Comparison of ENCODE assay signal across 20 cellular contexts in the genomic region with DNA sequence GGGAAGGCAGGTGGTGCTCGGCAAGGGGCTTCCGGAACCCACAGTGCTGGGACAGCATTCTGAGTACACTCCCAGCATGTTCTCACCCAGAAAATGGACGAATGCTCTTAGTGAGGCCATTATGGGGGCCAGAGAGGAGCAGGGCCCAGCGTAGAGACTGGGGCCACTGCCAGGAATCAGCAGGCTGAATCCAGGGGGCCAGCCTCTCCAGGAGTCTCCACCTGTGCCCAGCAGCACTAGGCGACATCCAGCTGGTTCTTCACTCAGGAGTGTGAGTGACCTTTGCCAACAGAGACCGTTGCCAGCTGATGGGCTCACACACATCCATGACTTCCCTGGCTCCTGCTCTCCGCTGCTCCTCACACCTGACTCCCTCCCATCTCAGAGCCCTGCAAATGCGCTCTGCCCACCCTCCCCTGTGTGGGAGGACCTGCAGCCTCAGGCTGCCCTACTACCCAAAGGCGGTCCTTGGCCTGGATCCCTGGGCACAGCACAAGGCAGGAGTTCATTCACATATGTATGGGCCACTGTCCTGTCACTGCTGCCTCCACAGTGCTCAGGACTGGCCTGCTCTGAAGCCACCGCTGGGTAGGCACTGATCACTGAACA. TPM values are rescaled to one million over a fixed set of nuclear protein-coding genes. Genes with fewer than 3 reads are reported as not detected.
DNase-seq lines count a peak whose midpoint lies in the region; ATAC-seq and TF ChIP-seq lines count a peak whose summit lies in the region.
"Had no signal": no experiment of that assay in that cellular context is flagged by ENCODE, and none has a peak within 500 bp of the region (broad histone marks: within the 10 kb centered on the region; RNA-seq: fewer than 3 reads in every experiment).

No MANE protein-coding gene starts in this region.

- no TSS peak for BruUV-seq in MCF 10A (replicated peaks; lab: Mats Ljungman, UMichigan)

- H3K23ac ChIP-seq in mesenchymal stem cell (ENCODE audit: low read length in 2 of 2): peak overlapping the region in 1 of 2 experiments; percentile 23

- H3K79me1 ChIP-seq in mesenchymal stem cell (replicated peaks; ENCODE audit: low read length, poor library complexity, severe bottlenecking): peaks cover 35% of the 10 kb centered on the region

- peak overlapping the region; percentile 29 to 75 for H2BK12ac ChIP-seq in mesenchymal stem cell (ENCODE audit: low read length in 2 of 2)

- no peak for TF ChIP-seq POLR2A in breast epithelium (IDR thresholded peaks at IDR 0.05)
- TF ChIP-seq POLR2A in tibial nerve (IDR thresholded peaks at IDR 0.05): no peak

- no peak overlapping the region for H2AFZ ChIP-seq in mesenchymal stem cell (ENCODE audit: low read depth, low read length)

- H4K91ac ChIP-seq in mesenchymal stem cell (ENCODE audit: low read length): peak overlapping the region; percentile 5

- no peak for TF ChIP-seq CTCF in breast epithelium (IDR thresholded peaks at IDR 0.05)
- TF ChIP-seq CTCF in MCF 10A (IDR thresholded peaks at IDR 0.05; ENCODE audit: unreplicated experiment): no peak
- TF ChIP-seq CTCF in tibial nerve (IDR thresholded peaks at IDR 0.05): no peak

- H3K36me3 ChIP-seq in breast epithelium: no peaks in the 10 kb centered on the region
- H3K36me3 ChIP-seq in mesenchymal stem cell (ENCODE audit: control insufficient read depth in 1 of 2, insufficient read depth in 2 of 2, low read depth in 1 of 2, low read length in 2 of 2): peaks cover 33 to 75% of the 10 kb centered on the region in 2 experiments
- H3K36me3 ChIP-seq in tibial nerve: peaks cover 0 to 27% (median 0%) of the 10 kb centered on the region in 3 donors
- H3K36me3 ChIP-seq: ovary had no signal

- peak overlapping the region; percentile 6 for H2BK15ac ChIP-seq in mesenchymal stem cell (ENCODE audit: low read depth, poor library complexity, severe bottlenecking)

- H3K4me3 ChIP-seq in breast epithelium (no peak overlapping the region), mesenchymal stem cell (ENCODE audit: insufficient read depth in 1 of 2, low read depth in 1 of 2, low read length in 2 of 2) (peak overlapping the region in 1 of 2 experiments; percentile 23), tibial nerve (peak overlapping the region in 1 of 4 donors; percentile 22)
- H3K4me3 ChIP-seq: cardiac muscle cell, ovary had no signal

- TF ChIP-seq EP300 in tibial nerve (IDR thresholded peaks at IDR 0.05): peak in 1 of 2 donors; percentile 49

- no peak overlapping the region for H3K4me2 ChIP-seq in mesenchymal stem cell (ENCODE audit: low read length, poor library complexity, severe bottlenecking)
- H3K4me2 ChIP-seq: KMS-11 had no signal

- no peaks in the 10 kb centered on the region for H3K4me1 Mint-ChIP-seq in MCF 10A (ENCODE audit: insufficient read depth, unreplicated experiment)
- peaks cover 2% of the 10 kb centered on the region for H3K4me1 Mint-ChIP-seq in activated CD4-positive, alpha-beta T cell treated with anti-CD3 and anti-CD28 coated beads, Interleukin-2, amount 10 ng/mL, durations not matched to agents 7 days and 5 days

- H2BK5ac ChIP-seq in mesenchymal stem cell (ENCODE audit: low read depth, low read length, poor library complexity, severe bottlenecking): no peak overlapping the region

- peak overlapping the region; percentile 20 for H2AK5ac ChIP-seq in mesenchymal stem cell (ENCODE audit: low read length, severe bottlenecking)

- peak overlapping the region; percentile 4 for H4K8ac ChIP-seq in mesenchymal stem cell (ENCODE audit: low read length)

- no peak overlapping the region for H3K4me3 Mint-ChIP-seq in MCF 10A (ENCODE audit: unreplicated experiment)
- H3K4me3 Mint-ChIP-seq in activated CD4-positive, alpha-beta T cell treated with anti-CD3 and anti-CD28 coated beads, Interleukin-2, amount 10 ng/mL, durations not matched to agents 7 days and 5 days: no peak overlapping the region
- H3K4me3 Mint-ChIP-seq: activated naive CD8-positive, alpha-beta T cell treated with anti-CD3 and anti-CD28 coated beads for 36 hours; CD14-positive monocyte; stimulated activated naive CD8-positive, alpha-beta T cell treated with anti-CD3 and anti-CD28 coated beads, Interleukin-15, amount 100 ng/mL, for 72 hours had no signal

- H3K18ac ChIP-seq in mesenchymal stem cell (ENCODE audit: low read depth in 1 of 2, low read length in 2 of 2): peak overlapping the region in 1 of 2 experiments; percentile 88

- H3K4me1 ChIP-seq in breast epithelium: peaks cover 28 to 38% of the 10 kb centered on the region in 2 donors
- peaks cover 65% of the 10 kb centered on the region for H3K4me1 ChIP-seq in mesenchymal stem cell (ENCODE audit: control insufficient read depth, insufficient read depth, low read depth, low read length)
- H3K4me1 ChIP-seq in tibial nerve: peaks cover 0 to 75% (median 55%) of the 10 kb centered on the region in 4 donors

- H3K27me3 ChIP-seq in breast epithelium (no peaks in the 10 kb centered on the region), mesenchymal stem cell (ENCODE audit: control insufficient read depth in 1 of 2, insufficient read depth in 1 of 2, low read length in 2 of 2) (no peaks in the 10 kb centered on the region), tibial nerve (no peaks in the 10 kb centered on the region)
- H3K27me3 ChIP-seq: cardiac muscle cell, ovary had no signal

- no peak overlapping the region for H2BK120ac ChIP-seq in mesenchymal stem cell (ENCODE audit: low read depth, low read length)

- no peaks in the 10 kb centered on the region for H3K9me3 ChIP-seq in breast epithelium
- H3K9me3 ChIP-seq in mesenchymal stem cell (ENCODE audit: control insufficient read depth, low read length): no peaks in the 10 kb centered on the region
- no peaks in the 10 kb centered on the region for H3K9me3 ChIP-seq in tibial nerve
- H3K9me3 ChIP-seq: ovary had no signal

- WGBS in mesenchymal stem cell: 93% methylated on average over 10 of the region's 10 CpGs
- WGBS in tibial nerve, 2 donors: 41 to 60% methylated on average over 8 to 10 of the region's 10 CpGs

- no peak for DNase-seq in breast epithelium (ENCODE audit: low spot score in 2 of 2)
- no peak for DNase-seq in MCF 10A (ENCODE audit: unreplicated experiment)
- peak; percentile 84 for DNase-seq in cerebellar cortex (ENCODE audit: low spot score)
- DNase-seq in mesenchymal stem cell: no peak
- no peak for DNase-seq in tibial nerve (ENCODE audit: low spot score in 2 of 2)
- DNase-seq in RKO (ENCODE audit: low spot score): no peak
- no peak for DNase-seq in activated CD4-positive, alpha-beta T cell treated with anti-CD3 and anti-CD28 coated beads, Interleukin-2, amount 10 ng/mL, durations not matched to agents 7 days and 5 days
- DNase-seq: activated CD4-positive, alpha-beta T cell treated with anti-CD3 and anti-CD28 coated beads for 1 hour; activated naive CD8-positive, alpha-beta T cell treated with anti-CD3 and anti-CD28 coated beads for 36 hours; GOT3; NCI-H187; SHP77 treated with DMSO at 0.1 percent for 48 hours; stimulated activated CD4-positive, alpha-beta T cell treated with anti-CD3 and anti-CD28 coated beads, Interleukin-12 subunit alpha, Interleukin-12 subunit beta, amount 100 ng/mL, for 4 hours; stimulated activated naive CD8-positive, alpha-beta T cell treated with anti-CD3 and anti-CD28 coated beads, Interleukin-15, amount 100 ng/mL, for 72 hours had no signal

- CTCF ChIA-PET in MCF 10A (lab: Yijun Ruan, JAX): interaction anchor here (0.6 to 4.1 kb wide), 7 partner anchors 11 to 295 kb away, joined by 3 to 26 read pairs (median 4); partner anchors contain the start of gene MPG
- CTCF ChIA-PET in activated CD4-positive, alpha-beta T cell treated with anti-CD3 and anti-CD28 coated beads, Interleukin-2, amount 10 ng/mL, durations not matched to agents 7 days and 5 days (lab: Charles Lee): interaction anchor here (1.1 to 11.4 kb wide), 4 partner anchors 14 to 37 kb away, joined by 3 to 169 read pairs (median 4); partner anchors contain the start of genes POLR3K and SNRNP25

- no peaks in the 10 kb centered on the region for H3K27me3 Mint-ChIP-seq in MCF 10A (ENCODE audit: insufficient read depth, unreplicated experiment)
- peaks cover 14% of the 10 kb centered on the region for H3K27me3 Mint-ChIP-seq in activated CD4-positive, alpha-beta T cell treated with anti-CD3 and anti-CD28 coated beads, Interleukin-2, amount 10 ng/mL, durations not matched to agents 7 days and 5 days

- ATAC-seq in HG03196 (IDR thresholded peaks at IDR 0.05; ENCODE audit: unreplicated experiment): no peak
- ATAC-seq: stimulated activated naive CD8-positive, alpha-beta T cell treated with anti-CD3 and anti-CD28 coated beads, Interleukin-15, amount 100 ng/mL, for 72 hours had no signal

- peak overlapping the region; percentile 92 for H3K9ac ChIP-seq in mesenchymal stem cell (ENCODE audit: low read length)
- H3K9ac ChIP-seq: KMS-11 had no signal

- intact Hi-C loops in breast epithelium (cut with DNase I; ENCODE audit: low total_unique reads): no loop called here
- intact Hi-C loops in MCF 10A (cut with micrococcal nuclease): no loop called here

- no peaks in the 10 kb centered on the region for H3K9me3 Mint-ChIP-seq in MCF 10A (ENCODE audit: unreplicated experiment)
- H3K9me3 Mint-ChIP-seq in activated CD4-positive, alpha-beta T cell treated with anti-CD3 and anti-CD28 coated beads, Interleukin-2, amount 10 ng/mL, durations not matched to agents 7 days and 5 days: no peaks in the 10 kb centered on the region
- H3K9me3 Mint-ChIP-seq: activated naive CD8-positive, alpha-beta T cell treated with anti-CD3 and anti-CD28 coated beads for 36 hours; stimulated activated naive CD8-positive, alpha-beta T cell treated with anti-CD3 and anti-CD28 coated beads, Interleukin-15, amount 100 ng/mL, for 72 hours had no signal

- H3K36me3 Mint-ChIP-seq in MCF 10A (ENCODE audit: insufficient read depth, unreplicated experiment): no peaks in the 10 kb centered on the region
- no peaks in the 10 kb centered on the region for H3K36me3 Mint-ChIP-seq in activated CD4-positive, alpha-beta T cell treated with anti-CD3 and anti-CD28 coated beads, Interleukin-2, amount 10 ng/mL, durations not matched to agents 7 days and 5 days (ENCODE audit: low read depth)
- H3K36me3 Mint-ChIP-seq: activated naive CD8-positive, alpha-beta T cell treated with anti-CD3 and anti-CD28 coated beads for 36 hours; CD14-positive monocyte had no signal

- H3K27ac ChIP-seq in breast epithelium: peak overlapping the region; percentile 4 to 32
- no peak overlapping the region for H3K27ac ChIP-seq in mesenchymal stem cell (ENCODE audit: low read length, poor library complexity, severe bottlenecking)
- H3K27ac ChIP-seq in tibial nerve: peak overlapping the region; percentile 80 to 99 (median 94)
- H3K27ac ChIP-seq: cardiac muscle cell, KMS-11 had no signal

- POLR2A ChIA-PET in MCF 10A (lab: Yijun Ruan, JAX): interaction anchor here (2.2 kb wide), 1 partner anchor 11 kb away, joined by 8 read pairs; the partner anchor contains the start of gene MPG
- POLR2A ChIA-PET in activated CD4-positive, alpha-beta T cell treated with anti-CD3 and anti-CD28 coated beads, Interleukin-2, amount 10 ng/mL, durations not matched to agents 7 days and 5 days (lab: Charles Lee): no interaction called here

- H3K4ac ChIP-seq in mesenchymal stem cell (ENCODE audit: low read depth in 1 of 2, low read length in 2 of 2): peak overlapping the region; percentile 9 to 22

- H3K27ac Mint-ChIP-seq in MCF 10A (ENCODE audit: low read depth, unreplicated experiment): no peak overlapping the region
- no peak overlapping the region for H3K27ac Mint-ChIP-seq in activated CD4-positive, alpha-beta T cell treated with anti-CD3 and anti-CD28 coated beads, Interleukin-2, amount 10 ng/mL, durations not matched to agents 7 days and 5 days
- H3K27ac Mint-ChIP-seq: activated naive CD8-positive, alpha-beta T cell treated with anti-CD3 and anti-CD28 coated beads for 36 hours; CD14-positive monocyte; stimulated activated naive CD8-positive, alpha-beta T cell treated with anti-CD3 and anti-CD28 coated beads, Interleukin-15, amount 100 ng/mL, for 72 hours had no signal

- H3K14ac ChIP-seq in mesenchymal stem cell (ENCODE audit: low read length in 2 of 2): peak overlapping the region in 1 of 2 experiments; percentile 80

RNA-seq across cellular contexts. Expression of gene RHBDF1, which starts 5.1 kb away (rescaled TPM):
- total RNA-seq in breast epithelium (10 to 100 TPM; 29.0 to 43.3 (median 42.6) TPM), MCF 10A (2022) (26.3 and 30.0 TPM in 2 replicates), tibial nerve (100 to 1,000 TPM in 3 of 4 donors, 10 to 100 TPM in 1; 92.7 to 157 (median 137) TPM)
- polyA plus RNA-seq in mesenchymal stem cell (2013, experiment 1 of 2): 73.8 TPM
- 69.6 TPM for polyA plus RNA-seq in mesenchymal stem cell (2013, experiment 2 of 2)
- total RNA-seq in activated CD4-positive, alpha-beta T cell treated with anti-CD3 and anti-CD28 coated beads, Interleukin-2, amount 10 ng/mL, durations not matched to agents 7 days and 5 days: under 1 TPM in 1 of 2 experiments, not detected in 1; 0.10 TPM
- total RNA-seq: T-helper 2 cell treated with Interferon-gamma antibody and Interleukin-4, amounts not matched to agents 100 ng/mL and 5 ng/mL, for 36 hours had no signal
- polyA plus RNA-seq: CD14-positive monocyte had no signal

RNA-seq across cellular contexts. Expression of gene MPG, which starts 10.7 kb away (rescaled TPM):
- total RNA-seq in breast epithelium (100 to 1,000 TPM in 1 of 3 donors, 10 to 100 TPM in 2; 86.9 to 112 (median 89.1) TPM), MCF 10A (2022) (62.8 and 66.1 TPM in 2 replicates), tibial nerve (100 to 1,000 TPM in 2 of 4 donors, 10 to 100 TPM in 2; 74.3 to 190 (median 115) TPM)
- 156 TPM for polyA plus RNA-seq in mesenchymal stem cell (2013, experiment 1 of 2)
- 156 TPM for polyA plus RNA-seq in mesenchymal stem cell (2013, experiment 2 of 2)
- 10 to 100 TPM; 47.2 to 52.6 TPM for total RNA-seq in activated CD4-positive, alpha-beta T cell treated with anti-CD3 and anti-CD28 coated beads, Interleukin-2, amount 10 ng/mL, durations not matched to agents 7 days and 5 days

RNA-seq across cellular contexts. Expression of gene SNRNP25, which starts 13.7 kb away (rescaled TPM):
- total RNA-seq in breast epithelium (10 to 100 TPM; 17.4 to 23.9 (median 17.9) TPM), MCF 10A (2022) (11.9 and 21.2 TPM in 2 replicates), tibial nerve (10 to 100 TPM in 3 of 4 donors, 1 to 10 TPM in 1; 9.3 to 21.6 (median 15.7) TPM)
- polyA plus RNA-seq in mesenchymal stem cell (2013, experiment 1 of 2): 22.6 TPM
- polyA plus RNA-seq in mesenchymal stem cell (2013, experiment 2 of 2): 24.2 TPM
- 10 to 100 TPM; 41.1 to 45.6 TPM for total RNA-seq in activated CD4-positive, alpha-beta T cell treated with anti-CD3 and anti-CD28 coated beads, Interleukin-2, amount 10 ng/mL, durations not matched to agents 7 days and 5 days

RNA-seq across cellular contexts. Expression of gene POLR3K, which starts 13.9 kb away (rescaled TPM):
- total RNA-seq in breast epithelium (1 to 10 TPM; 3.8 to 6.9 (median 6.6) TPM), MCF 10A (2022) (14.8 and 19.2 TPM in 2 replicates), tibial nerve (1 to 10 TPM in 3 of 4 donors, under 1 TPM in 1; 0.66 to 8.6 (median 3.1) TPM)
- 8.4 TPM for polyA plus RNA-seq in mesenchymal stem cell (2013, experiment 1 of 2)
- 8.7 TPM for polyA plus RNA-seq in mesenchymal stem cell (2013, experiment 2 of 2)
- total RNA-seq in activated CD4-positive, alpha-beta T cell treated with anti-CD3 and anti-CD28 coated beads, Interleukin-2, amount 10 ng/mL, durations not matched to agents 7 days and 5 days: 10 to 100 TPM; 31.5 to 35.8 TPM

Comparison
In these comparisons a context has a peak if more than half of its experiments do, and no peak if none do; other contexts are left out.
1. RNA of gene RHBDF1, which starts 5.1 kb away (total RNA-seq): 92.7 to 157 TPM in tibial nerve, 29.0 to 43.3 TPM in breast epithelium and 26.3 to 30.0 TPM in MCF 10A; 0.10 TPM in activated CD4-positive, alpha-beta T cell treated with anti-CD3 and anti-CD28 coated beads, Interleukin-2, amount 10 ng/mL, durations not matched to agents 7 days and 5 days; every median in the first group is over 10 times any median in the second.